12 cellular contexts compared by ENCODE assay signal in the genomic region with DNA sequence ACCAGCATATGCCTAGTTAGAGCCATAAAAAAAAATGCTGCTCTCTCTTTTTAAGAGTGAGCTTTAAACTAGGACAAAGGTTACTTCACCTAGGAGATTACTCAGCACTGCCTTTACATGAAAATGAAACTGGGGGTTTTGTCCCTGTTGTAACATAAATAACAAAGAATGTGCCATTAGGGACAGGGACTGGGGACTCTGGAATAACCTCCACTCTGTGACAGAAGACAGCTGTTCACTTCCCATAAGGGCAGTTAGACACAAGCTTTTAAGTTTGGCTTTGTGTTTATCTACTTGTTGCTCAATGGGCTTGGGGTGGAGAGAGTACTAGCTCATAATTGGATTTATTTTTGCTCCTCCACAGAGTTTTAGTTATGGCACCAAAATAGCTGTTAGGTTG. TPM values are rescaled to one million over a fixed set of nuclear protein-coding genes. Genes with fewer than 3 reads are reported as not detected.
A peak's percentile ranks its signal among the peaks of the same experiment; 100 is the strongest.
DNase-seq lines count a peak whose midpoint lies in the region; ATAC-seq and TF ChIP-seq lines count a peak whose summit lies in the region.
"Had no signal": no experiment of that assay in that cellular context is flagged by ENCODE, and none has a peak within 500 bp of the region (broad histone marks: within the 10 kb centered on the region; RNA-seq: fewer than 3 reads in every experiment).

No MANE protein-coding gene starts in this region.

- peak overlapping the region; percentile 16; the same call in 1 of the 2 replicates for H3K27ac ChIP-seq in HUES64 (ENCODE audit: low read depth, low read length)
- no peak overlapping the region for H3K27ac ChIP-seq in ascending aorta

- H3K4me1 Mint-ChIP-seq in activated CD4-positive, alpha-beta T cell treated with anti-CD3 and anti-CD28 coated beads for 36 hours: peaks cover 2% of the 10 kb centered on the region
- no peaks in the 10 kb centered on the region for H3K4me1 Mint-ChIP-seq in activated T-cell treated with anti-CD3 and anti-CD28 coated beads, Interleukin-2, amount 50 U/mL, for 72 hours (ENCODE audit: low read depth)

- DNase-seq in cardiac fibroblast (ENCODE audit: low read depth in 2 of 2) (peak; percentile 23 to 36), myocyte (ENCODE audit: low read depth) (peak; percentile 28), NCI-H345 (lab: John Stamatoyannopoulos, UW) (no peak), ascending aorta (ENCODE audit: low spot score in 2 of 2) (no peak)
- no peak for DNase-seq in activated CD4-positive, alpha-beta T cell treated with anti-CD3 and anti-CD28 coated beads for 36 hours
- DNase-seq in activated T-cell treated with anti-CD3 and anti-CD28 coated beads, Interleukin-2, amount 50 U/mL, for 72 hours: no peak
- DNase-seq: midbrain; stimulated activated CD4-positive, alpha-beta T cell treated with anti-CD3 and anti-CD28 coated beads, Interleukin-1b, Interleukin-23, amount 100 ng/mL, for 48 hours had no signal

- peak; percentile 31 for ATAC-seq in GM18873 (IDR thresholded peaks at IDR 0.05; ENCODE audit: low FRiP score, unreplicated experiment)
- ATAC-seq in activated CD4-positive, alpha-beta T cell treated with anti-CD3 and anti-CD28 coated beads for 36 hours: no peak
- no peak for ATAC-seq in activated T-cell treated with anti-CD3 and anti-CD28 coated beads, Interleukin-2, amount 50 U/mL, for 72 hours (replicated peaks in 1 of 2)

- no peak overlapping the region for H3K4me3 Mint-ChIP-seq in activated CD4-positive, alpha-beta T cell treated with anti-CD3 and anti-CD28 coated beads for 36 hours
- no peak overlapping the region for H3K4me3 Mint-ChIP-seq in activated T-cell treated with anti-CD3 and anti-CD28 coated beads, Interleukin-2, amount 50 U/mL, for 72 hours
- H3K4me3 Mint-ChIP-seq: activated naive CD8-positive, alpha-beta T cell had no signal

- intact Hi-C loops in activated CD4-positive, alpha-beta T cell treated with anti-CD3 and anti-CD28 coated beads for 36 hours (cut with DNase I, micrococcal nuclease): no loop called here
- intact Hi-C loops in ascending aorta (cut with DNase I): no loop called here

- H3K36me3 ChIP-seq in HUES64 (ENCODE audit: insufficient read depth, low read length) (no peaks in the 10 kb centered on the region), ascending aorta (no peaks in the 10 kb centered on the region)

- no peak overlapping the region for H3K9ac ChIP-seq in HUES64 (ENCODE audit: low read depth, low read length)

- H3K36me3 Mint-ChIP-seq in activated CD4-positive, alpha-beta T cell treated with anti-CD3 and anti-CD28 coated beads for 36 hours (ENCODE audit: low read depth): no peaks in the 10 kb centered on the region
- H3K36me3 Mint-ChIP-seq in activated T-cell treated with anti-CD3 and anti-CD28 coated beads, Interleukin-2, amount 50 U/mL, for 72 hours (ENCODE audit: insufficient read depth in 2 of 2): no peaks in the 10 kb centered on the region
- H3K36me3 Mint-ChIP-seq: activated naive CD8-positive, alpha-beta T cell had no signal

- peaks cover 16% of the 10 kb centered on the region for H3K27me3 Mint-ChIP-seq in activated CD4-positive, alpha-beta T cell treated with anti-CD3 and anti-CD28 coated beads for 36 hours
- H3K27me3 Mint-ChIP-seq in activated T-cell treated with anti-CD3 and anti-CD28 coated beads, Interleukin-2, amount 50 U/mL, for 72 hours (ENCODE audit: low read depth): peaks cover 17% of the 10 kb centered on the region

- H3K27me3 ChIP-seq in HUES64 (ENCODE audit: insufficient read depth, low read length) (no peaks in the 10 kb centered on the region), ascending aorta (no peaks in the 10 kb centered on the region)

- H3K27ac Mint-ChIP-seq in activated CD4-positive, alpha-beta T cell treated with anti-CD3 and anti-CD28 coated beads for 36 hours: no peak overlapping the region
- H3K27ac Mint-ChIP-seq in activated T-cell treated with anti-CD3 and anti-CD28 coated beads, Interleukin-2, amount 50 U/mL, for 72 hours: no peak overlapping the region
- H3K27ac Mint-ChIP-seq: activated naive CD8-positive, alpha-beta T cell had no signal

- no peaks in the 10 kb centered on the region for H3K9me3 Mint-ChIP-seq in activated CD4-positive, alpha-beta T cell treated with anti-CD3 and anti-CD28 coated beads for 36 hours (ENCODE audit: low read depth)
- H3K9me3 Mint-ChIP-seq in activated T-cell treated with anti-CD3 and anti-CD28 coated beads, Interleukin-2, amount 50 U/mL, for 72 hours: no peaks in the 10 kb centered on the region

- POLR2A ChIA-PET in activated CD4-positive, alpha-beta T cell treated with anti-CD3 and anti-CD28 coated beads for 36 hours (lab: Charles Lee): interaction anchor here (0.7 kb wide), 1 partner anchor 11 kb away, joined by 3 read pairs; no protein-coding TSS in a partner anchor

- no peak overlapping the region for H3K4me3 ChIP-seq in HUES64 (ENCODE audit: low read length)
- no peak overlapping the region for H3K4me3 ChIP-seq in cardiac fibroblast (replicated peaks in 1 of 2; ENCODE audit: low read depth in 2 of 2, low read length in 2 of 2)
- no peak overlapping the region for H3K4me3 ChIP-seq in ascending aorta

- CTCF ChIA-PET in activated CD4-positive, alpha-beta T cell treated with anti-CD3 and anti-CD28 coated beads for 36 hours (lab: Charles Lee): interaction anchor here (0.6 to 1.8 kb wide), 5 partner anchors 26 to 486 kb away, joined by 3 to 7 read pairs (median 4); no protein-coding TSS in a partner anchor

- H3K9me3 ChIP-seq in HUES64 (ENCODE audit: insufficient read depth, low read depth, low read length): no peaks in the 10 kb centered on the region
- H3K9me3 ChIP-seq in ascending aorta: no peaks in the 10 kb centered on the region
- H3K9me3 ChIP-seq: Caco-2 had no signal

- TF ChIP-seq CTCF in cardiac fibroblast (IDR thresholded peaks at IDR 0.05; ENCODE audit: low read depth, low read length) (no peak), ascending aorta (IDR thresholded peaks at IDR 0.05) (no peak)

- H3K4me1 ChIP-seq in HUES64 (ENCODE audit: insufficient read depth, low read length): peaks cover 18% of the 10 kb centered on the region
- no peaks in the 10 kb centered on the region for H3K4me1 ChIP-seq in ascending aorta

RNA-seq across cellular contexts. Expression of a gene that starts 11.9 kb away (rescaled TPM):
- 0.90 TPM for polyA plus RNA-seq in HUES64 (2013, experiment 1 of 2)
- polyA plus RNA-seq in HUES64 (2013, experiment 2 of 2): 2.2 TPM
- total RNA-seq in myocyte (1.4 and 3.1 TPM in 2 replicates), ascending aorta (1.7 TPM)
- polyA plus RNA-seq in myocyte (2012): 0.10 TPM
- total RNA-seq in activated CD4-positive, alpha-beta T cell treated with anti-CD3 and anti-CD28 coated beads for 36 hours: not detected
- under 1 TPM in 1 of 2 donors, not detected in 1; 0.84 TPM for total RNA-seq in activated T-cell treated with anti-CD3 and anti-CD28 coated beads, Interleukin-2, amount 50 U/mL, for 72 hours

Comparison
In these comparisons a context has a peak if more than half of its experiments do, and no peak if none do; other contexts are left out.
1. DNase-seq: peak in cardiac fibroblast (2 of 2) and myocyte (single experiment); none in NCI-H345 (single experiment), activated CD4-positive, alpha-beta T cell treated with anti-CD3 and anti-CD28 coated beads for 36 hours (single experiment), activated T-cell treated with anti-CD3 and anti-CD28 coated beads, Interleukin-2, amount 50 U/mL, for 72 hours (0 of 2) and ascending aorta (0 of 2).